In genomic region chr19:40959338-40959737, GRCh38 we compare ENCODE assay signal across 34 cellular contexts. TPM values are rescaled to one million over a fixed set of nuclear protein-coding genes. Genes with fewer than 3 reads are reported as not detected.
"Had no signal": no experiment of that assay in that cellular context is flagged by ENCODE, and none has a peak within 500 bp of the region (broad histone marks: within the 10 kb centered on the region; RNA-seq: fewer than 3 reads in every experiment).

No MANE protein-coding gene starts in this region.

- H3K27ac Mint-ChIP-seq: naive thymus-derived CD8-positive, alpha-beta T cell; natural killer cell treated with Interleukin-12 subunit alpha and Interleukin-12 subunit beta and Interleukin-15 and Interleukin-18, amount 100 ng/mL, for 72 hours; nephron progenitor cell; progenitor cell of endocrine pancreas; stimulated activated memory B cell treated with anti-CD40 and anti-IgM and Interleukin-4, amounts not matched to agents 10 μg/mL and 1 μg/mL and 100 μg/mL, for 72 hours; stimulated activated naive CD8-positive, alpha-beta T cell treated with anti-CD3 and anti-CD28 coated beads, Interleukin-15, amount 100 ng/mL, for 72 hours had no signal

- H3K36me3 ChIP-seq: ovary, spleen, suprapubic skin, tibial artery, transverse colon, upper lobe of left lung, vagina had no signal

- H3K9me3 ChIP-seq: ovary, testis had no signal

- H3K4me3 Mint-ChIP-seq: naive thymus-derived CD8-positive, alpha-beta T cell; natural killer cell treated with Interleukin-12 subunit alpha and Interleukin-12 subunit beta and Interleukin-15 and Interleukin-18, amount 100 ng/mL, for 72 hours; nephron progenitor cell; neural crest cell; stimulated activated memory B cell treated with anti-CD40 and anti-IgM and Interleukin-4, amounts not matched to agents 10 μg/mL and 1 μg/mL and 100 μg/mL, for 72 hours; stimulated activated naive CD8-positive, alpha-beta T cell treated with anti-CD3 and anti-CD28 coated beads, Interleukin-15, amount 100 ng/mL, for 72 hours had no signal

- FAIRE-seq: urothelium cell line had no signal

- H3K4me1 ChIP-seq: parathyroid adenoma, psoas muscle, spleen, suprapubic skin, testis, tibial artery, transverse colon had no signal

- DNase-seq: naive thymus-derived CD8-positive, alpha-beta T cell; nephron progenitor cell; occipital lobe; ovary; posterior cingulate gyrus; psoas muscle; right cardiac atrium; spleen; stimulated activated CD4-positive, alpha-beta T cell treated with anti-CD3 and anti-CD28 coated beads, Interleukin-12 subunit alpha, Interleukin-12 subunit beta, amount 100 ng/mL, for 4 hours; stimulated activated CD4-positive, alpha-beta T cell treated with anti-CD3 and anti-CD28 coated beads, Interleukin-1b, Interleukin-23, amount 100 ng/mL, for 48 hours; stimulated activated CD4-positive, alpha-beta T cell treated with anti-CD3 and anti-CD28 coated beads, Interleukin-4, amount 100 ng/mL, for 1 hour; stimulated activated CD4-positive, alpha-beta T cell treated with anti-CD3 and anti-CD28 coated beads, Interleukin-4, amount 100 ng/mL, for 4 hours; stimulated activated CD8-positive, alpha-beta memory T cell treated with anti-CD3 and anti-CD28 coated beads, Interleukin-4, amount 100 ng/mL, for 48 hours; stimulated activated naive CD4-positive, alpha-beta T cell; stimulated activated naive CD8-positive, alpha-beta T cell treated with anti-CD3 and anti-CD28 coated beads, Interleukin-15, amount 100 ng/mL, for 72 hours; stimulated activated naive CD8-positive, alpha-beta T cell treated with anti-CD3 and anti-CD28 coated beads, Interleukin-15, Interleukin-2, amounts not matched to agents 100 U/mL and 50 U/mL, for 24 hours; substantia nigra; testis; tibial artery; transverse colon; upper lobe of left lung had no signal

- ATAC-seq: naive thymus-derived CD8-positive, alpha-beta T cell; natural killer cell treated with Interleukin-12 subunit alpha and Interleukin-12 subunit beta and Interleukin-15 and Interleukin-18, amount 100 ng/mL, for 72 hours; psoas muscle; right cardiac atrium; sciatic nerve; stimulated activated memory B cell treated with anti-CD40 and anti-IgM and Interleukin-4, amounts not matched to agents 10 μg/mL and 1 μg/mL and 100 μg/mL, for 72 hours; stimulated activated naive CD8-positive, alpha-beta T cell treated with anti-CD3 and anti-CD28 coated beads, Interleukin-15, amount 100 ng/mL, for 72 hours; stimulated activated naive CD8-positive, alpha-beta T cell treated with anti-CD3 and anti-CD28 coated beads, Interleukin-15, Interleukin-2, amounts not matched to agents 100 U/mL and 50 U/mL, for 24 hours had no signal

- H3K4me2 ChIP-seq: smooth muscle cell had no signal

- H3K27me3 ChIP-seq: ovary, testis, tibial artery, transverse colon, upper lobe of left lung, vagina had no signal

- H2AFZ ChIP-seq: parathyroid adenoma had no signal

- H3K4me3 ChIP-seq: ovary, psoas muscle, skin epidermis, smooth muscle cell, spleen, suprapubic skin, testis, tibial artery, transverse colon, upper lobe of left lung, vagina had no signal

- H3K79me2 ChIP-seq: parathyroid adenoma had no signal

- H3K9ac ChIP-seq: parathyroid adenoma had no signal

- H3K27ac ChIP-seq: ovary, parathyroid adenoma, psoas muscle, skin epidermis, spleen, suprapubic skin, testis, tibial artery, transverse colon, upper lobe of left lung, vagina had no signal

- H3K4me1 Mint-ChIP-seq: nephron progenitor cell; stimulated activated memory B cell treated with anti-CD40 and anti-IgM and Interleukin-4, amounts not matched to agents 10 μg/mL and 1 μg/mL and 100 μg/mL, for 72 hours; stimulated activated naive CD8-positive, alpha-beta T cell treated with anti-CD3 and anti-CD28 coated beads, Interleukin-15, amount 100 ng/mL, for 72 hours had no signal

RNA-seq across cellular contexts. Expression of gene CYP2B6, which starts 31.7 kb away (rescaled TPM):
- total RNA-seq: naive thymus-derived CD8-positive, alpha-beta T cell; natural killer cell treated with Interleukin-12 subunit alpha and Interleukin-12 subunit beta and Interleukin-15 and Interleukin-18, amount 100 ng/mL, for 72 hours; neural crest cell; occipital lobe; osteoblast; right cardiac atrium; sciatic nerve; smooth muscle cell; spleen; ureter; vagina had no signal
- polyA plus RNA-seq: naive thymus-derived CD8-positive, alpha-beta T cell; ovary; psoas muscle; right cardiac atrium; smooth muscle cell; spleen had no signal
